1 cellular context compared by ENCODE assay signal in the genomic region with DNA sequence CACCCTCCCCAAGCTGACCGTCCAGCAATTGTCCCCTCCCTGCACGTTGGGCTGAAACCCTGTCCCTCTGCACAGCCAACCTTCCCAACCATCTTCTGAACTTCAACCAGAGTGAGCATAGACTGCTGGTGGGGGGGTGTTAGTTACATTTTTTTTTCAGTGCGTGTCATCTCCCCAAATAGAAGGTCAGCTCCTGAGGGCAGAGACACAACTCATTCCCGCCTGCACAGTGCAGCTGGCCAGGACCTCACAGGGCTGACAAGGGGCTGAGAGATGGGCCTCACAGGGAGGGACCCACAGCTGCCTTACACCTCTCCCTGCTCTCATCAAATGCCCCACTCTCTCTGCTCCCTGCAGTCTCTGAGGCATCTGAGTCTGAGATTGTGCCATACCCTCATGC.
A peak's percentile ranks its signal among the peaks of the same experiment; 100 is the strongest.
TF ChIP-seq lines count a peak whose summit lies in the region.

No MANE protein-coding gene starts in this region.

TF ChIP-seq in HEK293, 187 proteins besides CTCF, POLR2A, EP300 and RAD21:
- TF ChIP-seq, protein P1, sequence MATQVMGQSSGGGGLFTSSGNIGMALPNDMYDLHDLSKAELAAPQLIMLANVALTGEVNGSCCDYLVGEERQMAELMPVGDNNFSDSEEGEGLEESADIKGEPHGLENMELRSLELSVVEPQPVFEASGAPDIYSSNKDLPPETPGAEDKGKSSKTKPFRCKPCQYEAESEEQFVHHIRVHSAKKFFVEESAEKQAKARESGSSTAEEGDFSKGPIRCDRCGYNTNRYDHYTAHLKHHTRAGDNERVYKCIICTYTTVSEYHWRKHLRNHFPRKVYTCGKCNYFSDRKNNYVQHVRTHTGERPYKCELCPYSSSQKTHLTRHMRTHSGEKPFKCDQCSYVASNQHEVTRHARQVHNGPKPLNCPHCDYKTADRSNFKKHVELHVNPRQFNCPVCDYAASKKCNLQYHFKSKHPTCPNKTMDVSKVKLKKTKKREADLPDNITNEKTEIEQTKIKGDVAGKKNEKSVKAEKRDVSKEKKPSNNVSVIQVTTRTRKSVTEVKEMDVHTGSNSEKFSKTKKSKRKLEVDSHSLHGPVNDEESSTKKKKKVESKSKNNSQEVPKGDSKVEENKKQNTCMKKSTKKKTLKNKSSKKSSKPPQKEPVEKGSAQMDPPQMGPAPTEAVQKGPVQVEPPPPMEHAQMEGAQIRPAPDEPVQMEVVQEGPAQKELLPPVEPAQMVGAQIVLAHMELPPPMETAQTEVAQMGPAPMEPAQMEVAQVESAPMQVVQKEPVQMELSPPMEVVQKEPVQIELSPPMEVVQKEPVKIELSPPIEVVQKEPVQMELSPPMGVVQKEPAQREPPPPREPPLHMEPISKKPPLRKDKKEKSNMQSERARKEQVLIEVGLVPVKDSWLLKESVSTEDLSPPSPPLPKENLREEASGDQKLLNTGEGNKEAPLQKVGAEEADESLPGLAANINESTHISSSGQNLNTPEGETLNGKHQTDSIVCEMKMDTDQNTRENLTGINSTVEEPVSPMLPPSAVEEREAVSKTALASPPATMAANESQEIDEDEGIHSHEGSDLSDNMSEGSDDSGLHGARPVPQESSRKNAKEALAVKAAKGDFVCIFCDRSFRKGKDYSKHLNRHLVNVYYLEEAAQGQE (tag by site-specific recombination; IDR thresholded peaks at IDR 0.05), result no peak
- TF ChIP-seq ZNF26 (tag by site-specific recombination; IDR thresholded peaks at IDR 0.05) (peak; percentile 97), GLIS1 (tag by site-specific recombination; IDR thresholded peaks at IDR 0.05) (peak; percentile 72)
TF ChIP-seq in HEK293: peak in this region for 2.
